In the genomic region with DNA sequence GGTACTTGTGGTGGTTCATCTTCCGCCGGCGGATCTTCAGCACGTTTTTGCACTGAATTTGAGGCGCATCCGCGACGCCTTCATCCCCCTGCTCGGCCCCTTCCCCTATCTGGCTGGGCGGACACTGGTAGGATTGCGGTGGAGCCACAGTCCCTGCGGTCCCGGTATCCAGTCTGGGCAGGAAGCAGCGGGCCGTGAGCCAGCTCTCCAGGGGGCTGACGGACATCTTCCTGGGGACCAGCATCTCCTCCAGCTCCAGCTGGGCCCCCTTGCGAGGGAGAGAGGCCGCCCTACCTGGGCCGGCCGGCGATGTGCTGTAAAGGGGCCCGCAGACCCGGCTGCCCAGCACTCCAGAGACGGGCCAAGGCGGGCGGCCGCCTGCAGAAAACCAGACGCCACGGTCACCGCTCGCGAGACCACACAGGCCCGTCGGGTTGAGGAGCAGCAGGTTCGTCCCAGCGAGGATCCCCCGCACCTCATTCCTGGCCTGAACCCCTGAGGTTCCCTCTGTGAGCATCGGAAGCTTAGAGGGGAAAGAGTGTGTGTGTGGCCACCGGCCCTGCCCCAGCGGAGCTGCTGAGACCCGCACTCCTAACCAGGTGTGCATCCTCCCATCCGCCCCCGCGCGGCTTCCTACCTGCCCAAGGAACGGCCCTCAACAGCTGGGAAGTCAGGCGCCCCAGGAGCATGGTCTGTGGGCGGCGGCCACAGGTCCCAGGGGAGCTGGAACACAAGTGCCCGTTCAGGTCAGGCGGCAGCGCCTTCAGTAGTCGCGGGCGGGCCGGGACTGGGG, we compare ENCODE assay signal across 6 cellular contexts. TPM values are rescaled to one million over a fixed set of nuclear protein-coding genes. Genes with fewer than 3 reads are reported as not detected.
DNase-seq lines count a peak whose midpoint lies in the region; ATAC-seq lines count a peak whose summit lies in the region.

No MANE protein-coding gene starts in this region.

- H3K18ac ChIP-seq in mesenchymal stem cell (ENCODE audit: low read depth in 1 of 2, low read length in 2 of 2) = peak overlapping the region in 1 of 2 experiments; percentile 96

- peak overlapping the region; percentile 93 for H3K4me3 Mint-ChIP-seq in activated T-helper 1 cell treated with anti-CD3 and anti-CD28 coated beads, Interleukin-12 subunit alpha, Interleukin-12 subunit beta, Interleukin-2, Interleukin-4 antibody, amounts not matched to agents 30 ng/mL and 10 ng/mL and 1 ng/mL, durations not matched to agents 14 hours and 24 hours and 36 hours

- peak overlapping the region; percentile 19 for H2BK5ac ChIP-seq in mesenchymal stem cell (ENCODE audit: low read depth, low read length, poor library complexity, severe bottlenecking)

- peak overlapping the region; percentile 92 to 93 for H3K4me3 ChIP-seq in mesenchymal stem cell (ENCODE audit: insufficient read depth in 1 of 2, low read depth in 1 of 2, low read length in 2 of 2)

- H2BK120ac ChIP-seq in mesenchymal stem cell (ENCODE audit: low read depth, low read length) = peak overlapping the region; percentile 43

- H3K4me1 Mint-ChIP-seq in activated T-helper 1 cell treated with anti-CD3 and anti-CD28 coated beads, Interleukin-12 subunit alpha, Interleukin-12 subunit beta, Interleukin-2, Interleukin-4 antibody, amounts not matched to agents 30 ng/mL and 10 ng/mL and 1 ng/mL, durations not matched to agents 14 hours and 24 hours and 36 hours (ENCODE audit: low read depth) = peaks cover 11% of the 10 kb centered on the region

- peak overlapping the region; percentile 30 to 40 for H2BK12ac ChIP-seq in mesenchymal stem cell (ENCODE audit: low read length in 2 of 2)

- peaks cover 18% of the 10 kb centered on the region for H3K79me1 ChIP-seq in mesenchymal stem cell (replicated peaks; ENCODE audit: low read length, poor library complexity, severe bottlenecking)

- peak overlapping the region; percentile 32 for H4K8ac ChIP-seq in mesenchymal stem cell (ENCODE audit: low read length)

- intact Hi-C loops in activated T-helper 1 cell treated with anti-CD3 and anti-CD28 coated beads, Interleukin-12 subunit alpha, Interleukin-12 subunit beta, Interleukin-2, Interleukin-4 antibody, amounts not matched to agents 30 ng/mL and 10 ng/mL and 1 ng/mL, durations not matched to agents 14 hours and 24 hours and 36 hours (cut with micrococcal nuclease) = loop anchor here (2.0 kb wide), 1 partner anchor 25 kb away; a partner anchor contains a TSS

- peak overlapping the region; percentile 94 for H3K9ac ChIP-seq in mesenchymal stem cell (ENCODE audit: low read length)

- no peaks in the 10 kb centered on the region for H3K27me3 ChIP-seq in mesenchymal stem cell (ENCODE audit: control insufficient read depth in 1 of 2, insufficient read depth in 1 of 2, low read length in 2 of 2)

- peaks cover 35% of the 10 kb centered on the region for H3K4me1 ChIP-seq in mesenchymal stem cell (ENCODE audit: control insufficient read depth, insufficient read depth, low read depth, low read length)

- peak overlapping the region; percentile 22 for H3K27ac ChIP-seq in mesenchymal stem cell (ENCODE audit: low read length, poor library complexity, severe bottlenecking)

- peak overlapping the region; percentile 75 for H2AFZ ChIP-seq in mesenchymal stem cell (ENCODE audit: low read depth, low read length)

- no peak overlapping the region for H2AK5ac ChIP-seq in mesenchymal stem cell (ENCODE audit: low read length, severe bottlenecking)

- H3K14ac ChIP-seq in mesenchymal stem cell (ENCODE audit: low read length in 2 of 2) = peak overlapping the region; percentile 59 to 88

- H3K9me3 Mint-ChIP-seq in activated T-helper 1 cell treated with anti-CD3 and anti-CD28 coated beads, Interleukin-12 subunit alpha, Interleukin-12 subunit beta, Interleukin-2, Interleukin-4 antibody, amounts not matched to agents 30 ng/mL and 10 ng/mL and 1 ng/mL, durations not matched to agents 14 hours and 24 hours and 36 hours = no peaks in the 10 kb centered on the region

- peak; percentile 4 for DNase-seq in NCI-H1436 (lab: John Stamatoyannopoulos, UW)
- no peak for DNase-seq in NCI-H1436 treated with DMSO at 0.1 percent for 48 hours (lab: John Stamatoyannopoulos, UW)
- DNase-seq in activated T-helper 1 cell treated with anti-CD3 and anti-CD28 coated beads, Interleukin-12 subunit alpha, Interleukin-12 subunit beta, Interleukin-2, Interleukin-4 antibody, amounts not matched to agents 30 ng/mL and 10 ng/mL and 1 ng/mL, durations not matched to agents 14 hours and 24 hours and 36 hours (ENCODE audit: low spot score) = no peak
- no peak for DNase-seq in mesenchymal stem cell

- peaks cover 2% of the 10 kb centered on the region for H3K27me3 Mint-ChIP-seq in activated T-helper 1 cell treated with anti-CD3 and anti-CD28 coated beads, Interleukin-12 subunit alpha, Interleukin-12 subunit beta, Interleukin-2, Interleukin-4 antibody, amounts not matched to agents 30 ng/mL and 10 ng/mL and 1 ng/mL, durations not matched to agents 14 hours and 24 hours and 36 hours (ENCODE audit: insufficient read depth)

- peak overlapping the region; percentile 93 for H4K91ac ChIP-seq in mesenchymal stem cell (ENCODE audit: low read length)

- 48% methylated on average over 50 of the region's 56 CpGs for WGBS in mesenchymal stem cell

- no peaks in the 10 kb centered on the region for H3K9me3 ChIP-seq in mesenchymal stem cell (ENCODE audit: control insufficient read depth, low read length)

- peak overlapping the region; percentile 52 for H3K27ac Mint-ChIP-seq in activated T-helper 1 cell treated with anti-CD3 and anti-CD28 coated beads, Interleukin-12 subunit alpha, Interleukin-12 subunit beta, Interleukin-2, Interleukin-4 antibody, amounts not matched to agents 30 ng/mL and 10 ng/mL and 1 ng/mL, durations not matched to agents 14 hours and 24 hours and 36 hours

- ATAC-seq in GM21526 (IDR thresholded peaks at IDR 0.05; ENCODE audit: low FRiP score, unreplicated experiment) = no peak
- no peak for ATAC-seq in GM21786 (IDR thresholded peaks at IDR 0.05; ENCODE audit: unreplicated experiment)

- peak overlapping the region; percentile 69 to 91 for H3K4ac ChIP-seq in mesenchymal stem cell (ENCODE audit: low read depth in 1 of 2, low read length in 2 of 2)

- H3K4me2 ChIP-seq in mesenchymal stem cell (ENCODE audit: low read length, poor library complexity, severe bottlenecking) = peak overlapping the region; percentile 92

- no peak overlapping the region for H2BK15ac ChIP-seq in mesenchymal stem cell (ENCODE audit: low read depth, poor library complexity, severe bottlenecking)

- peaks cover 8% of the 10 kb centered on the region for H3K36me3 Mint-ChIP-seq in activated T-helper 1 cell treated with anti-CD3 and anti-CD28 coated beads, Interleukin-12 subunit alpha, Interleukin-12 subunit beta, Interleukin-2, Interleukin-4 antibody, amounts not matched to agents 30 ng/mL and 10 ng/mL and 1 ng/mL, durations not matched to agents 14 hours and 24 hours and 36 hours (ENCODE audit: low read depth)

- H3K23ac ChIP-seq in mesenchymal stem cell (ENCODE audit: low read length in 2 of 2) = peak overlapping the region in 1 of 2 experiments; percentile 43

- H3K36me3 ChIP-seq in mesenchymal stem cell (ENCODE audit: control insufficient read depth in 1 of 2, insufficient read depth in 2 of 2, low read depth in 1 of 2, low read length in 2 of 2) = peaks cover 11 to 44% of the 10 kb centered on the region in 2 experiments

RNA-seq across cellular contexts. Expression of a gene that starts 0.7 kb away (rescaled TPM):
- total RNA-seq in activated T-helper 1 cell treated with anti-CD3 and anti-CD28 coated beads, Interleukin-12 subunit alpha, Interleukin-12 subunit beta, Interleukin-2, Interleukin-4 antibody, amounts not matched to agents 30 ng/mL and 10 ng/mL and 1 ng/mL, durations not matched to agents 14 hours and 24 hours and 36 hours = 147 and 148 TPM in 2 replicates
- 79.5 TPM for polyA plus RNA-seq in mesenchymal stem cell (2013, experiment 1 of 2)
- polyA plus RNA-seq in mesenchymal stem cell (2013, experiment 2 of 2) = 83.6 TPM

RNA-seq across cellular contexts. Expression of a gene that starts 15.9 kb away (rescaled TPM):
- 0.18 and 0.20 TPM in 2 replicates for total RNA-seq in activated T-helper 1 cell treated with anti-CD3 and anti-CD28 coated beads, Interleukin-12 subunit alpha, Interleukin-12 subunit beta, Interleukin-2, Interleukin-4 antibody, amounts not matched to agents 30 ng/mL and 10 ng/mL and 1 ng/mL, durations not matched to agents 14 hours and 24 hours and 36 hours
- polyA plus RNA-seq in mesenchymal stem cell (2013, experiment 1 of 2) = 282 TPM
- 274 TPM for polyA plus RNA-seq in mesenchymal stem cell (2013, experiment 2 of 2)

RNA-seq across cellular contexts. Expression of a gene that starts 24.9 kb away (rescaled TPM):
- total RNA-seq in activated T-helper 1 cell treated with anti-CD3 and anti-CD28 coated beads, Interleukin-12 subunit alpha, Interleukin-12 subunit beta, Interleukin-2, Interleukin-4 antibody, amounts not matched to agents 30 ng/mL and 10 ng/mL and 1 ng/mL, durations not matched to agents 14 hours and 24 hours and 36 hours = 138 and 139 TPM in 2 replicates
- polyA plus RNA-seq in mesenchymal stem cell (2013, experiment 1 of 2) = 107 TPM
- polyA plus RNA-seq in mesenchymal stem cell (2013, experiment 2 of 2) = 105 TPM

RNA-seq across cellular contexts. Expression of a gene that starts 25.0 kb away (rescaled TPM):
- 66.5 and 72.2 TPM in 2 replicates for total RNA-seq in activated T-helper 1 cell treated with anti-CD3 and anti-CD28 coated beads, Interleukin-12 subunit alpha, Interleukin-12 subunit beta, Interleukin-2, Interleukin-4 antibody, amounts not matched to agents 30 ng/mL and 10 ng/mL and 1 ng/mL, durations not matched to agents 14 hours and 24 hours and 36 hours
- polyA plus RNA-seq in mesenchymal stem cell (2013, experiment 1 of 2) = 26.3 TPM
- polyA plus RNA-seq in mesenchymal stem cell (2013, experiment 2 of 2) = 26.6 TPM

RNA-seq across cellular contexts. Expression of a gene that starts 32.8 kb away (rescaled TPM):
- 184 and 205 TPM in 2 replicates for total RNA-seq in activated T-helper 1 cell treated with anti-CD3 and anti-CD28 coated beads, Interleukin-12 subunit alpha, Interleukin-12 subunit beta, Interleukin-2, Interleukin-4 antibody, amounts not matched to agents 30 ng/mL and 10 ng/mL and 1 ng/mL, durations not matched to agents 14 hours and 24 hours and 36 hours
- 152 TPM for polyA plus RNA-seq in mesenchymal stem cell (2013, experiment 1 of 2)
- 152 TPM for polyA plus RNA-seq in mesenchymal stem cell (2013, experiment 2 of 2)
